8 cellular contexts compared by ENCODE assay signal in the genomic region with DNA sequence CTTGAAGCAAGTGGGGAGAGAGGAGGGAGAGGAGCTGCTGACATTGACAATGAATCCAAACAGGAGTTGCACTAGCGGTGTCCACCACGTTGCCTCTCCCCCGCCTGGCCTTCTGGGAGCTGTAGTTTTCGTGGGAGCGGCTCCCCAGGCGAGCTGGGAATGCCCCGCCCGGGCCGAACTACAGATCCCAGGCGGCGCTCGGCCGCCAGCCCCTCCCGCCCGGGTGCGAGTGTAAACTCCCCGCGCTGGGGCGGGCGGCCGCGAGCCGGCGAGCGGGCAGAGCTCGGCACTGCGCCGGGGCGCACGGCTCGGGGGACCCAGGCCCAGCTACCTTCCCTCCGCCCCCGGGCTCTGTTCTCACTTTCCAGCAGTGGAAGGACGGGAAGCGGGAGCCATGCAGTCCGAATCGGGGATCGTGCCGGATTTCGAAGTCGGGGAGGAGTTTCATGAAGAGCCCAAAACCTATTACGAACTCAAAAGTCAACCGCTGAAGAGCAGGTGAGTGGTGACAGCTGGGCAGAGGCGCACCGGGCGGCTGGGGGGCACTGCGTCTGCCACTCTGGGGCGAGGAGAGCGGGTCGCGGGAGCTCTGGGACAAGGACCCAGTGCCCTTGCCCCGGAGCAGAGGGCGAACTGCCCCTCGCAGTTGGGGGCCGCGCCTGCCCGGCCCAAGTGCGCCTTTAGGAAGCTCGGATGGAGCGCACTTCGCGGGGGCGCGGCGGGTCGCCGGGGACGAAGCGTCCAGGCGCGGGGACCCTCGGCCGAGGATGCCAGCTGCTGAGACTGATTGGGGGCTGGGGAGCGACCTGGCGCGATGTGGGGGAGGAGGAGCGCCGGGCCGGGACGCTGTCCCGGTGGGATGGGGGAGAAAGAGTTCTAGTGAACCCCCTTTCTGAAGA. TPM values are rescaled to one million over a fixed set of nuclear protein-coding genes. Genes with fewer than 3 reads are reported as not detected.
DNase-seq lines count a peak whose midpoint lies in the region; ATAC-seq and TF ChIP-seq lines count a peak whose summit lies in the region.

A gene with protein sequence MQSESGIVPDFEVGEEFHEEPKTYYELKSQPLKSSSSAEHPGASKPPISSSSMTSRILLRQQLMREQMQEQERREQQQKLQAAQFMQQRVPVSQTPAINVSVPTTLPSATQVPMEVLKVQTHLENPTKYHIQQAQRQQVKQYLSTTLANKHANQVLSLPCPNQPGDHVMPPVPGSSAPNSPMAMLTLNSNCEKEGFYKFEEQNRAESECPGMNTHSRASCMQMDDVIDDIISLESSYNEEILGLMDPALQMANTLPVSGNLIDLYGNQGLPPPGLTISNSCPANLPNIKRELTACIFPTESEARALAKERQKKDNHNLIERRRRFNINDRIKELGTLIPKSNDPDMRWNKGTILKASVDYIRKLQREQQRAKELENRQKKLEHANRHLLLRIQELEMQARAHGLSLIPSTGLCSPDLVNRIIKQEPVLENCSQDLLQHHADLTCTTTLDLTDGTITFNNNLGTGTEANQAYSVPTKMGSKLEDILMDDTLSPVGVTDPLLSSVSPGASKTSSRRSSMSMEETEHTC (plus strand): TSS at position 261 of the 899 bp plus-strand sequence. CDS start 134 bp downstream, at position 395.

- H3K4me3 ChIP-seq in neural cell (ENCODE audit: low read length): peak within 1 kb of the TSS; percentile 79
- H3K4me3 ChIP-seq in upper lobe of right lung: peak within 1 kb of the TSS; percentile 78

- H3K4me1 ChIP-seq in upper lobe of right lung: peaks cover 1% of the 10 kb centered on the region

- H3K9me2 ChIP-seq in neural cell (ENCODE audit: insufficient read depth, low read length): no peaks in the 10 kb centered on the region

- peak within 1 kb of the TSS; percentile 86 for H3K4me2 ChIP-seq in neural cell (ENCODE audit: low read length)

- H3F3A ChIP-seq in neural cell (ENCODE audit: insufficient read depth, low read length, poor library complexity, severe bottlenecking): no peaks in the 10 kb centered on the region

- no peak within 1 kb of the TSS for H2AFZ ChIP-seq in neural cell (ENCODE audit: low read depth, low read length)

- peak within 1 kb of the TSS; percentile 22 for H3K9ac ChIP-seq in neural cell (ENCODE audit: low read length)

- no peak for TF ChIP-seq EP300 in neural cell (conservative IDR thresholded peaks at IDR 0.05; ENCODE audit: poor library complexity, severe bottlenecking)

- H3K27me3 ChIP-seq in neural cell (ENCODE audit: insufficient read depth, low read depth, low read length): peaks cover 63% of the 10 kb centered on the region
- no peaks in the 10 kb centered on the region for H3K27me3 ChIP-seq in upper lobe of right lung

- no peaks in the 10 kb centered on the region for H4K20me1 ChIP-seq in neural cell (ENCODE audit: insufficient read depth)

- no peak for TF ChIP-seq RAD21 in neural cell (conservative IDR thresholded peaks at IDR 0.05)

- H3K9me3 ChIP-seq in neural cell (ENCODE audit: low read length): no peaks in the 10 kb centered on the region
- H3K9me3 ChIP-seq in upper lobe of right lung: no peaks in the 10 kb centered on the region

- ATAC-seq in GM19351 (IDR thresholded peaks at IDR 0.05; ENCODE audit: unreplicated experiment) (peak; percentile 97), HG03354 (IDR thresholded peaks at IDR 0.05; ENCODE audit: poor library complexity, severe bottlenecking, unreplicated experiment) (peak; percentile 98), upper lobe of right lung (peak; percentile 98)

- peak; percentile 84 for DNase-seq in COLO829 (ENCODE audit: low spot score)
- peak; percentile 65 for DNase-seq in NCI-H510A (lab: John Stamatoyannopoulos, UW)
- peak; percentile 67 to 73 for DNase-seq in activated T-cell treated with anti-CD3 and anti-CD28 coated beads, Interleukin-2, amount 50 U/mL, for 48 hours
- peak; percentile 72 for DNase-seq in germinal center (ENCODE audit: low spot score)
- DNase-seq in upper lobe of right lung: peak; percentile 96

- H3K79me2 ChIP-seq in neural cell (replicated peaks; ENCODE audit: insufficient read depth, low read length): no peaks in the 10 kb centered on the region

- no peak within 1 kb of the TSS for H3K27ac ChIP-seq in neural cell (ENCODE audit: low read length)
- peak within 1 kb of the TSS; percentile 83 for H3K27ac ChIP-seq in upper lobe of right lung

- H3K36me3 ChIP-seq in neural cell (ENCODE audit: insufficient read depth, low read length): no peaks in the 10 kb centered on the region
- H3K36me3 ChIP-seq in upper lobe of right lung: no peaks in the 10 kb centered on the region

- peak; percentile 7 for TF ChIP-seq CTCF in neural cell (IDR thresholded peaks at IDR 0.05; ENCODE audit: poor library complexity, severe bottlenecking)
- TF ChIP-seq CTCF in upper lobe of right lung (IDR thresholded peaks at IDR 0.05): no peak

- intact Hi-C loops in upper lobe of right lung (cut with DNase I): no loop called here

TF ChIP-seq in neural cell, 6 proteins besides CTCF, POLR2A, EP300 and RAD21:
- TF ChIP-seq EZH2 (IDR thresholded peaks at IDR 0.05; ENCODE audit: borderline replicate concordance, insufficient read depth, low read length, poor library complexity, severe bottlenecking) (no peak), MXI1 (conservative IDR thresholded peaks at IDR 0.05; ENCODE audit: poor library complexity, severe bottlenecking) (peak; percentile 59)

RNA-seq across cellular contexts. Expression of the gene that starts here (rescaled TPM):
- not detected in 2 replicates for polyA plus RNA-seq in neural cell
- not detected in 2 replicates for polyA minus RNA-seq in neural cell
- 29.5 TPM for total RNA-seq in upper lobe of right lung
